2 cellular contexts compared by ENCODE assay signal in genomic region chr11:47396049-47396320, GRCh38.
TF ChIP-seq lines count a peak whose summit lies in the region.

No MANE protein-coding gene starts in this region.

TF ChIP-seq in liver, 16 proteins besides CTCF, POLR2A, EP300 and RAD21:
- TF ChIP-seq NR2F2 (IDR thresholded peaks at IDR 0.05), result no peak
- no peak for TF ChIP-seq TAF1 (conservative IDR thresholded peaks at IDR 0.05)
- TF ChIP-seq HNF4A (conservative IDR thresholded peaks at IDR 0.05), result no peak
- TF ChIP-seq GABPA (IDR thresholded peaks at IDR 0.05 in 1 of 2, conservative IDR thresholded peaks at IDR 0.05 in 1 of 2), result no peak
- no peak for TF ChIP-seq RXRA (IDR thresholded peaks at IDR 0.05)

TF ChIP-seq in HepG2, 621 proteins besides CTCF, POLR2A, EP300 and RAD21:
- TF ChIP-seq ELF4 (CRISPR knock-in tag; IDR thresholded peaks at IDR 0.05; ENCODE audit: borderline replicate concordance), result no peak
- TF ChIP-seq EZH2 (conservative IDR thresholded peaks at IDR 0.05; ENCODE audit: low read depth, low read length), result no peak
- no peak for TF ChIP-seq SRSF1 (optimal IDR thresholded peaks at IDR 0.05; ENCODE audit: low read depth, low read length)
- TF ChIP-seq ATRX (CRISPR knock-in tag; IDR thresholded peaks at IDR 0.05; ENCODE audit: borderline replicate concordance), result no peak
- TF ChIP-seq SALL1 (CRISPR knock-in tag; IDR thresholded peaks at IDR 0.05), result no peak
- TF ChIP-seq HNF4A (CRISPR knock-in tag; IDR thresholded peaks at IDR 0.05), result no peak
- TF ChIP-seq ZNF460 (CRISPR knock-in tag; IDR thresholded peaks at IDR 0.05; ENCODE audit: borderline replicate concordance), result no peak
- TF ChIP-seq ZNF496 (CRISPR knock-in tag; IDR thresholded peaks at IDR 0.05; ENCODE audit: insufficient replicate concordance), result no peak
- no peak for TF ChIP-seq ZNF557 (CRISPR knock-in tag; IDR thresholded peaks at IDR 0.05)
- no peak for TF ChIP-seq FOXO1 (CRISPR knock-in tag; IDR thresholded peaks at IDR 0.05)
- TF ChIP-seq, protein P1, sequence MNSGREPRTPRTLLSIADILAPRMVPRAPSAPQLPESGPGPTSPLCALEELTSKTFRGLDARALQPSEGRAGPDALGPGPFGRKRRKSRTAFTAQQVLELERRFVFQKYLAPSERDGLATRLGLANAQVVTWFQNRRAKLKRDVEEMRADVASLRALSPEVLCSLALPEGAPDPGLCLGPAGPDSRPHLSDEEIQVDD (CRISPR knock-in tag; IDR thresholded peaks at IDR 0.05; ENCODE audit: borderline replicate concordance), result no peak
- no peak for TF ChIP-seq ARNT (IDR thresholded peaks at IDR 0.05)
- TF ChIP-seq ZNF251 (CRISPR knock-in tag; IDR thresholded peaks at IDR 0.05), result no peak
